In genomic region chr1:3128431-3129132, GRCh38 we compare ENCODE assay signal across 30 cellular contexts. TPM values are rescaled to one million over a fixed set of nuclear protein-coding genes. Genes with fewer than 3 reads are reported as not detected.
DNase-seq lines count a peak whose midpoint lies in the region; ATAC-seq, FAIRE-seq and TF ChIP-seq lines count a peak whose summit lies in the region.
"Had no signal": no experiment of that assay in that cellular context is flagged by ENCODE, and none has a peak within 500 bp of the region (broad histone marks: within the 10 kb centered on the region; RNA-seq: fewer than 3 reads in every experiment).

No MANE protein-coding gene starts in this region.

- peak overlapping the region; percentile 60 for H3K4me3 Mint-ChIP-seq in endothelial cell (ENCODE audit: unreplicated experiment)
- H3K4me3 Mint-ChIP-seq: activated B cell treated with CpG ODN at 0.5 μM for 24 hours; activated CD4-positive, alpha-beta T cell treated with anti-CD3 and anti-CD28 coated beads, Interleukin-2, amount 10 ng/mL, durations not matched to agents 7 days and 5 days; activated naive CD8-positive, alpha-beta T cell; CD14-positive monocyte; HFFc6; IgD-negative memory B cell; naive thymus-derived CD8-positive, alpha-beta T cell; stimulated activated naive B cell treated with anti-CD40 and anti-IgM and Interleukin-4, amounts not matched to agents 10 μg/mL and 1 μg/mL and 100 μg/mL, for 72 hours had no signal

- peaks cover 10% of the 10 kb centered on the region for H3K4me1 Mint-ChIP-seq in endothelial cell (ENCODE audit: unreplicated experiment)
- H3K4me1 Mint-ChIP-seq: activated B cell treated with CpG ODN at 0.5 μM for 24 hours; activated CD4-positive, alpha-beta T cell treated with anti-CD3 and anti-CD28 coated beads, Interleukin-2, amount 10 ng/mL, durations not matched to agents 7 days and 5 days; CD14-positive monocyte; IgD-negative memory B cell had no signal

- peak overlapping the region in 6 of 10 donors; percentile 42 to 86 (median 77) for H3K27ac ChIP-seq in heart right ventricle
- peak overlapping the region; percentile 55 to 85 for H3K27ac ChIP-seq in ovary
- H3K27ac ChIP-seq in aorta (ENCODE audit: low read depth in 1 of 2, low read length in 2 of 2) = peak overlapping the region; percentile 91 to 98
- H3K27ac ChIP-seq: 22Rv1, suprapubic skin had no signal

- H3K27me3 ChIP-seq in heart right ventricle (no peaks in the 10 kb centered on the region), ovary (no peaks in the 10 kb centered on the region), aorta (ENCODE audit: control insufficient read depth in 1 of 2, insufficient read depth in 2 of 2, low read length in 1 of 2) (no peaks in the 10 kb centered on the region)
- H3K27me3 ChIP-seq: cardiac muscle cell, Peyer's patch had no signal

- FAIRE-seq in H54 (lab: Jason Lieb, UNC) = no peak

- TF ChIP-seq POLR2A in ovary (IDR thresholded peaks at IDR 0.05) = no peak
- TF ChIP-seq POLR2A in H54 (IDR thresholded peaks at IDR 0.05; ENCODE audit: low read depth, low read length) = no peak

- intact Hi-C loops in heart right ventricle (cut with DNase I) (loop anchor here in 3 of 10 donors (5.0 to 10.0 kb wide), 2 partner anchors 46 to 54 kb away; no protein-coding TSS in a partner anchor), Right ventricle myocardium superior (cut with DNase I) (no loop called here), ovary (cut with DNase I) (no loop called here), aorta (cut with DNase I) (loop anchor here in 1 of 2 donors (5.0 kb wide), 3 partner anchors 44 to 59 kb away; no protein-coding TSS in a partner anchor)

- H3K9me3 Mint-ChIP-seq in endothelial cell (ENCODE audit: unreplicated experiment) = no peaks in the 10 kb centered on the region
- H3K9me3 Mint-ChIP-seq: activated B cell treated with CpG ODN at 0.5 μM for 24 hours; activated CD4-positive, alpha-beta T cell treated with anti-CD3 and anti-CD28 coated beads, Interleukin-2, amount 10 ng/mL, durations not matched to agents 7 days and 5 days; CD14-positive monocyte; IgD-negative memory B cell; naive thymus-derived CD8-positive, alpha-beta T cell; stimulated activated naive B cell treated with anti-CD40 and anti-IgM and Interleukin-4, amounts not matched to agents 10 μg/mL and 1 μg/mL and 100 μg/mL, for 72 hours had no signal

- peaks cover 3% of the 10 kb centered on the region for H3K36me3 Mint-ChIP-seq in endothelial cell (ENCODE audit: low read depth, unreplicated experiment)
- H3K36me3 Mint-ChIP-seq: activated naive CD8-positive, alpha-beta T cell; CD14-positive monocyte; IgD-negative memory B cell; naive thymus-derived CD8-positive, alpha-beta T cell; stimulated activated naive B cell treated with anti-CD40 and anti-IgM and Interleukin-4, amounts not matched to agents 10 μg/mL and 1 μg/mL and 100 μg/mL, for 72 hours had no signal

- H3K36me3 ChIP-seq in heart right ventricle (no peaks in the 10 kb centered on the region), ovary (no peaks in the 10 kb centered on the region), aorta (ENCODE audit: control insufficient read depth in 1 of 2, insufficient read depth in 2 of 2, low read length in 1 of 2) (no peaks in the 10 kb centered on the region)
- H3K36me3 ChIP-seq: cardiac muscle cell, Peyer's patch, suprapubic skin had no signal

- DNase-seq in heart right ventricle (peak in 1 of 2 donors; percentile 24), Right ventricle myocardium superior (no peak), endothelial cell (ENCODE audit: low spot score) (no peak), ovary (no peak), aorta (peak in 1 of 2 donors; percentile 70), H54 (ENCODE audit: insufficient read length, low spot score) (no peak)
- DNase-seq: activated B cell treated with CpG ODN at 0.5 μM for 24 hours; activated CD4-positive, alpha-beta T cell treated with anti-CD3 and anti-CD28 coated beads, Interleukin-2, amount 10 ng/mL, durations not matched to agents 7 days and 5 days; activated effector memory CD4-positive, alpha-beta T cell treated with anti-CD3 and anti-CD28 coated beads, Interleukin-2, amount 50 U/mL, for 16 hours; activated T-cell treated with anti-CD3 and anti-CD28 coated beads, Interleukin-2, amount 50 U/mL, for 1 hour; GDM1; glutamatergic neuron; HFFc6; naive thymus-derived CD8-positive, alpha-beta T cell; NCI-H146; NCI-H345; NCI-H69; Peyer's patch; stimulated activated naive B cell treated with anti-CD40 and anti-IgM and Interleukin-4, amounts not matched to agents 10 μg/mL and 1 μg/mL and 100 μg/mL, for 72 hours; T1000 had no signal

- 73% methylated on average over 26 of the region's 26 CpGs for WGBS in heart right ventricle, 2 donors
- 80 to 89% (median 88%) methylated on average over 26 of the region's 26 CpGs for WGBS in ovary, 3 donors
- 44 to 47% methylated on average over 26 of the region's 26 CpGs for WGBS in aorta, 2 donors

- H3K27me3 Mint-ChIP-seq in endothelial cell (ENCODE audit: unreplicated experiment) = peaks cover 19% of the 10 kb centered on the region
- H3K27me3 Mint-ChIP-seq: activated B cell treated with CpG ODN at 0.5 μM for 24 hours; activated CD4-positive, alpha-beta T cell treated with anti-CD3 and anti-CD28 coated beads, Interleukin-2, amount 10 ng/mL, durations not matched to agents 7 days and 5 days; activated naive CD8-positive, alpha-beta T cell; stimulated activated naive B cell treated with anti-CD40 and anti-IgM and Interleukin-4, amounts not matched to agents 10 μg/mL and 1 μg/mL and 100 μg/mL, for 72 hours had no signal

- H3K27ac Mint-ChIP-seq in endothelial cell (ENCODE audit: unreplicated experiment) = peak overlapping the region; percentile 39
- H3K27ac Mint-ChIP-seq: activated B cell treated with CpG ODN at 0.5 μM for 24 hours; activated CD4-positive, alpha-beta T cell treated with anti-CD3 and anti-CD28 coated beads, Interleukin-2, amount 10 ng/mL, durations not matched to agents 7 days and 5 days; activated naive CD8-positive, alpha-beta T cell; CD14-positive monocyte; HFFc6; IgD-negative memory B cell; stimulated activated naive B cell treated with anti-CD40 and anti-IgM and Interleukin-4, amounts not matched to agents 10 μg/mL and 1 μg/mL and 100 μg/mL, for 72 hours had no signal

- ATAC-seq in heart right ventricle (peak in 4 of 8 donors; percentile 10 to 20 (median 14)), Right ventricle myocardium superior (ENCODE audit: poor library complexity) (no peak), aorta (ENCODE audit: low FRiP score) (no peak), HG02981 (IDR thresholded peaks at IDR 0.05; ENCODE audit: unreplicated experiment) (no peak), HG03135 (IDR thresholded peaks at IDR 0.05; ENCODE audit: unreplicated experiment) (no peak)
- ATAC-seq: naive thymus-derived CD8-positive, alpha-beta T cell; stimulated activated naive B cell treated with anti-CD40 and anti-IgM and Interleukin-4, amounts not matched to agents 10 μg/mL and 1 μg/mL and 100 μg/mL, for 72 hours had no signal

- no peak overlapping the region for H3K4me3 ChIP-seq in heart right ventricle
- H3K4me3 ChIP-seq in ovary = no peak overlapping the region
- H3K4me3 ChIP-seq in aorta (ENCODE audit: low read length in 2 of 2) = no peak overlapping the region
- H3K4me3 ChIP-seq: cardiac muscle cell, Peyer's patch, skin epidermis, suprapubic skin had no signal

- no peak for TF ChIP-seq CTCF in heart right ventricle (IDR thresholded peaks at IDR 0.05)
- TF ChIP-seq CTCF in endothelial cell (IDR thresholded peaks at IDR 0.05; ENCODE audit: unreplicated experiment) = no peak
- TF ChIP-seq CTCF in ovary (IDR thresholded peaks at IDR 0.05) = no peak

- no peak for TF ChIP-seq EP300 in ovary (IDR thresholded peaks at IDR 0.05)

- H3K9me3 ChIP-seq in heart right ventricle (no peaks in the 10 kb centered on the region), ovary (no peaks in the 10 kb centered on the region), aorta (ENCODE audit: control insufficient read depth, low read length) (no peaks in the 10 kb centered on the region)
- H3K9me3 ChIP-seq: Peyer's patch, suprapubic skin had no signal

- H3K4me1 ChIP-seq in heart right ventricle = peaks cover 26 to 92% (median 58%) of the 10 kb centered on the region in 9 donors
- H3K4me1 ChIP-seq in ovary (ENCODE audit: insufficient read depth) = peaks cover 42% of the 10 kb centered on the region
- H3K4me1 ChIP-seq in aorta (ENCODE audit: control insufficient read depth in 1 of 2, insufficient read depth in 2 of 2, low read length in 2 of 2) = peaks cover 0 to 3% of the 10 kb centered on the region in 2 donors
- H3K4me1 ChIP-seq: suprapubic skin had no signal

RNA-seq across cellular contexts. Expression of gene PRDM16, which starts 59.6 kb away (rescaled TPM):
- total RNA-seq in heart right ventricle (10 to 100 TPM; 11.7 to 25.9 (median 14.8) TPM), Right ventricle myocardium superior (14.2 TPM), endothelial cell (ENCODE audit: unreplicated experiment) (21.4 TPM), ovary (10 to 100 TPM in 2 of 7 donors, 1 to 10 TPM in 5; 1.1 to 17.3 (median 4.3) TPM), aorta (10 to 100 TPM; 61.9 to 80.7 TPM)
- polyA plus RNA-seq in heart right ventricle (10 to 100 TPM in 1 of 2 donors, 1 to 10 TPM in 1; 4.1 to 16.8 TPM), ovary (1 to 10 TPM; 1.3 to 1.9 TPM), aorta (10 to 100 TPM in 1 of 2 donors, 1 to 10 TPM in 1; 5.0 to 21.1 TPM)
- total RNA-seq: activated B cell treated with CpG ODN at 0.5 μM for 24 hours; HFFc6; mononuclear cell; naive thymus-derived CD8-positive, alpha-beta T cell had no signal
- polyA plus RNA-seq: CD14-positive monocyte; IgD-negative memory B cell; naive thymus-derived CD8-positive, alpha-beta T cell had no signal
